Comparison of ENCODE assay signal across 26 cellular contexts in genomic region chr19:47680858-47681332, GRCh38.
"Had no signal": no experiment of that assay in that cellular context is flagged by ENCODE, and none has a peak within 500 bp of the region (broad histone marks: within the 10 kb centered on the region; RNA-seq: fewer than 3 reads in every experiment).

No MANE protein-coding gene starts in this region.

- H2AFZ ChIP-seq: hepatocyte had no signal

- H3K9me3 Mint-ChIP-seq: activated T-cell treated with anti-CD3 and anti-CD28 coated beads, Interleukin-2, amount 50 U/mL, for 4 hours; activated T-helper 2 cell treated with anti-CD3 and anti-CD28 coated beads, Interferon-gamma antibody, Interleukin-2, Interleukin-4, amounts not matched to agents 10 μg/mL and 5 μg/mL and 100 μg/mL, durations not matched to agents 14 hours and 24 hours and 36 hours; effector memory CD8-positive, alpha-beta T cell; nephron; T-helper 1 cell treated with Interleukin-12 subunit alpha and Interleukin-12 subunit beta and Interleukin-4 antibody, amounts not matched to agents 30 μg/mL and 1 μg/mL, for 36 hours had no signal

- ATAC-seq: activated T-cell treated with anti-CD3 and anti-CD28 coated beads, Interleukin-2, amount 50 U/mL, for 4 hours; effector memory CD8-positive, alpha-beta T cell; left lung; sciatic nerve had no signal

- H3K4me2 ChIP-seq: hepatocyte had no signal

- H3K27ac ChIP-seq: adrenal gland, ascending aorta, brain microvascular endothelial cell, colonic mucosa, epithelial cell of prostate, hepatocyte, left lung had no signal

- H3K4me3 ChIP-seq: adrenal gland, ascending aorta, colonic mucosa, dorsolateral prefrontal cortex, hepatocyte, left lung had no signal

- H3K4me3 Mint-ChIP-seq: activated naive CD8-positive, alpha-beta T cell; activated T-cell treated with anti-CD3 and anti-CD28 coated beads, Interleukin-2, amount 50 U/mL, for 4 hours; effector memory CD8-positive, alpha-beta T cell; nephron; T-helper 1 cell treated with Interleukin-12 subunit alpha and Interleukin-12 subunit beta and Interleukin-4 antibody, amounts not matched to agents 30 μg/mL and 1 μg/mL, for 36 hours had no signal

- H3K27me3 ChIP-seq: adrenal gland, ascending aorta, brain microvascular endothelial cell, colonic mucosa, dorsolateral prefrontal cortex, hepatocyte, left lung had no signal

- H3K4me1 ChIP-seq: adrenal gland, ascending aorta, colonic mucosa, left lung had no signal

- H3K4me1 Mint-ChIP-seq: nephron had no signal

- H3K27ac Mint-ChIP-seq: activated naive CD8-positive, alpha-beta T cell; activated T-helper 2 cell treated with anti-CD3 and anti-CD28 coated beads, Interferon-gamma antibody, Interleukin-2, Interleukin-4, amounts not matched to agents 10 μg/mL and 5 μg/mL and 100 μg/mL, durations not matched to agents 14 hours and 24 hours and 36 hours; nephron; T-helper 1 cell treated with Interleukin-12 subunit alpha and Interleukin-12 subunit beta and Interleukin-4 antibody, amounts not matched to agents 30 μg/mL and 1 μg/mL, for 36 hours had no signal

- H3K79me2 ChIP-seq: hepatocyte had no signal

- H3K9me3 ChIP-seq: adrenal gland, ascending aorta, colonic mucosa, left lung had no signal

- H3K27me3 Mint-ChIP-seq: activated naive CD8-positive, alpha-beta T cell; effector memory CD8-positive, alpha-beta T cell had no signal

- DNase-seq: activated CD4-positive, alpha-beta T cell treated with anti-CD3 and anti-CD28 coated beads for 4 hours; activated CD4-positive, alpha-beta T cell treated with anti-CD3 and anti-CD28 coated beads, Interleukin-2, amount 50 U/mL, for 48 hours; activated CD4-positive, CD25-positive, alpha-beta regulatory T cell; activated CD8-positive, alpha-beta memory T cell treated with anti-CD3 and anti-CD28 coated beads, Interleukin-2, amount 50 U/mL, for 48 hours; activated naive CD4-positive, alpha-beta T cell; activated T-cell treated with anti-CD3 and anti-CD28 coated beads, Interleukin-2, amount 50 U/mL, for 4 hours; adrenal gland; brain microvascular endothelial cell; central memory CD4-positive, alpha-beta T cell; colonic mucosa; dorsolateral prefrontal cortex; effector memory CD8-positive, alpha-beta T cell; foreskin fibroblast; kidney glomerular epithelial cell; small intestine; stimulated activated CD4-positive, alpha-beta T cell treated with anti-CD3 and anti-CD28 coated beads, Interleukin-2, amount 100 ng/mL, for 24 hours; stimulated activated naive CD4-positive, alpha-beta T cell had no signal
